In genomic region chr2:137333386-137333972, GRCh38 we compare ENCODE assay signal across 14 cellular contexts.
DNase-seq lines count a peak whose midpoint lies in the region; ATAC-seq and TF ChIP-seq lines count a peak whose summit lies in the region.
"Had no signal": no experiment of that assay in that cellular context is flagged by ENCODE, and none has a peak within 500 bp of the region (broad histone marks: within the 10 kb centered on the region; RNA-seq: fewer than 3 reads in every experiment).

No MANE protein-coding gene starts in this region.

- H3K27me3 ChIP-seq in BJ (ENCODE audit: control insufficient read depth, insufficient read depth, low read length) (no peaks in the 10 kb centered on the region), RWPE2 (ENCODE audit: insufficient read depth, poor library complexity, severe bottlenecking) (no peaks in the 10 kb centered on the region)

- H3K27ac ChIP-seq in RWPE2 (ENCODE audit: poor library complexity, severe bottlenecking) = peak overlapping the region; percentile 16
- H3K27ac ChIP-seq: prostate gland had no signal

- POLR2A ChIA-PET in BJ (lab: Charles Lee) = no interaction called here

- H3K4me1 ChIP-seq in RWPE2 (ENCODE audit: insufficient read depth, poor library complexity, severe bottlenecking) = peaks cover 7% of the 10 kb centered on the region
- H3K4me1 ChIP-seq: prostate gland had no signal

- DNase-seq in BJ (ENCODE audit: low read depth) (peak; percentile 21), HPDE6-E6E7 (ENCODE audit: extremely low spot score) (peak; percentile 43), RWPE2 (ENCODE audit: low spot score) (no peak), hepatic stellate cell (ENCODE audit: low spot score) (peak; percentile 14), GOT3 (lab: John Stamatoyannopoulos, UW) (no peak), NCI-H2196 treated with DMSO at 0.1 percent for 48 hours (lab: John Stamatoyannopoulos, UW; ENCODE audit: unreplicated experiment) (no peak), NCI-H1436 treated with DMSO at 0.1 percent for 48 hours (lab: John Stamatoyannopoulos, UW) (no peak)
- DNase-seq: activated CD4-positive, CD25-positive, alpha-beta regulatory T cell treated with anti-CD3 and anti-CD28 coated beads, Interleukin-2, amount 50 U/mL, for 72 hours; DND-41; NCI-H2171; OCI-M1; T-helper 1 cell had no signal

- CTCF ChIA-PET in BJ (lab: Yijun Ruan, JAX) = no interaction called here

- H3K36me3 ChIP-seq in BJ (ENCODE audit: control insufficient read depth, insufficient read depth, low read length) (no peaks in the 10 kb centered on the region), RWPE2 (ENCODE audit: low read depth) (no peaks in the 10 kb centered on the region)
- H3K36me3 ChIP-seq: prostate gland had no signal

- no peaks in the 10 kb centered on the region for H3K9me3 ChIP-seq in RWPE2 (ENCODE audit: severe bottlenecking)
- H3K9me3 ChIP-seq: prostate gland had no signal

- TF ChIP-seq CTCF in BJ (IDR thresholded peaks at IDR 0.05; ENCODE audit: insufficient read depth, low read depth, low read length) = no peak
- no peak for TF ChIP-seq CTCF in RWPE2 (IDR thresholded peaks at IDR 0.05; ENCODE audit: poor library complexity, severe bottlenecking)

- peak; percentile 83 for ATAC-seq in RWPE2 (ENCODE audit: low read depth)
- no peak for ATAC-seq in HG03139 (IDR thresholded peaks at IDR 0.05; ENCODE audit: unreplicated experiment)

- no peak overlapping the region for H3K4me3 ChIP-seq in BJ (ENCODE audit: low read depth, low read length)
- H3K4me3 ChIP-seq in RWPE2 (ENCODE audit: severe bottlenecking) = no peak overlapping the region
- H3K4me3 ChIP-seq: prostate gland had no signal

Comparison
In these comparisons a context has a peak if more than half of its experiments do, and no peak if none do; other contexts are left out.
1. DNase-seq: peak in BJ (single experiment), HPDE6-E6E7 (single experiment) and hepatic stellate cell (single experiment); none in RWPE2 (single experiment), GOT3 (single experiment), NCI-H2196 treated with DMSO at 0.1 percent for 48 hours (single experiment) and NCI-H1436 treated with DMSO at 0.1 percent for 48 hours (single experiment).